In the genomic region with DNA sequence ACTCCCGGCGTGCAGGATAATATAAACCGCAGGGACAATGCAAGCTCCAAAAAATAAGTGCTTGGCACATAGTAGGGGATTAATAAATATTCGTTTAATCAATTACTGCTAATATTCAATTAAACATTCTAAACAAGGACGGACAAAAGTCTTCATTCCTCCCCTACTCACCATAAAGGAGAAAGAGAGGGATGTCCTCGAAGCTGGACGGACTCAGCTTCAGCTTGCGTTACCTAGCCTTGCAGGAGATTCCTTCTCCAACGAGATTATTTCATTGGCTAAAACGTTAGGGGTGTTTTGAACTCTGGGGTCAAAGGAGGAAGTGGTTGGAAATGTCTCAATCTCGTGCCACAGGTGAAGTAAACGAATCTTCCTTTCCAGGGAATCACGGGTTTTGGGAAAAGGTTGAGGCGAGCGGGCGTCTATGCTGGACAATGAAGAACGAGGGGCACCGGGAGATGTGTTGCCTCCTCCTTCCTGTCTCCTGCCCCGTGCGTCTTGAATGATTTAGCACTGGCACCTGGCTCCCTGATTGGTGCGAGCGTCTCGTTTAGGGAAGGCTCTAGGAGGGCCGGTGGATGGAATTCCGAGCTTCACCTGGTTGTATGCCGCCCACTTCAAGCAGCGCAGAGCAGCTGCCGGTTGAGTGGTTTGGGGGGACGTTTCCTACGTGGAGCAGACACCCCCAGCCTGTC, we compare ENCODE assay signal across 13 cellular contexts. TPM values are rescaled to one million over a fixed set of nuclear protein-coding genes. Genes with fewer than 3 reads are reported as not detected.
A peak's percentile ranks its signal among the peaks of the same experiment; 100 is the strongest.
DNase-seq lines count a peak whose midpoint lies in the region; ATAC-seq, FAIRE-seq and TF ChIP-seq lines count a peak whose summit lies in the region.
"Had no signal": no experiment of that assay in that cellular context is flagged by ENCODE, and none has a peak within 500 bp of the region (broad histone marks: within the 10 kb centered on the region; RNA-seq: fewer than 3 reads in every experiment).

No MANE protein-coding gene starts in this region.

- H2AFZ ChIP-seq in K562 (ENCODE audit: low read depth, low read length): no peak overlapping the region

- TF ChIP-seq CTCF in K562 (IDR thresholded peaks at IDR 0.05 in 2 of 3, conservative IDR thresholded peaks at IDR 0.05 in 1 of 3; ENCODE audit: insufficient read depth in 2 of 3, low read depth in 1 of 3, low read length in 3 of 3): no peak
- no peak for TF ChIP-seq CTCF in neural crest cell (conservative IDR thresholded peaks at IDR 0.05)
- no peak for TF ChIP-seq CTCF in osteocyte (IDR thresholded peaks at IDR 0.05)

- H3K9me1 ChIP-seq in K562 (ENCODE audit: control insufficient read depth, insufficient read depth, low read length): no peaks in the 10 kb centered on the region

- H3K9me3 ChIP-seq in K562 (replicated peaks; ENCODE audit: control insufficient read depth, insufficient read depth, low read depth, low read length): no peaks in the 10 kb centered on the region

- no peak for TF ChIP-seq RAD21 in K562 (CRISPR knock-in tag; conservative IDR thresholded peaks at IDR 0.05 in 1 of 2, IDR thresholded peaks at IDR 0.05 in 1 of 2)

- no peak for DNase-seq in T-helper 2 cell treated with Interferon-gamma antibody and Interleukin-4, amounts not matched to agents 5 μg/mL and 100 μg/mL, for 36 hours (ENCODE audit: low spot score)
- DNase-seq in T-helper 2 cell (no peak), NCI-H1105 treated with DMSO at 0.1 percent for 48 hours (lab: John Stamatoyannopoulos, UW) (peak; percentile 68), K562 (ENCODE audit: extremely low read depth in 1 of 4, low spot score in 3 of 4) (no peak), neural crest cell (ENCODE audit: low read depth, low spot score) (no peak), osteocyte (ENCODE audit: extremely low spot score, unreplicated experiment) (no peak), sciatic nerve (ENCODE audit: low spot score) (no peak)
- DNase-seq: occipital lobe, Right ventricle myocardium superior had no signal

- H3K4me1 ChIP-seq in K562 (replicated peaks in 1 of 2; ENCODE audit: control insufficient read depth in 2 of 2, insufficient read depth in 2 of 2, low read length in 2 of 2): peaks cover 6 to 38% of the 10 kb centered on the region in 2 experiments

- H3K4me2 ChIP-seq in K562 (ENCODE audit: insufficient read depth, low read length): no peak overlapping the region

- no peak overlapping the region for H3K9ac ChIP-seq in K562 (ENCODE audit: insufficient read depth in 1 of 2, low read depth in 2 of 2, low read length in 2 of 2)
- H3K9ac ChIP-seq: KMS-11 had no signal

- no TSS peak for BruUV-seq in K562 (replicated peaks; lab: Mats Ljungman, UMichigan)

- no peak for ATAC-seq in K562
- no peak for ATAC-seq in GM19452 (IDR thresholded peaks at IDR 0.05; ENCODE audit: unreplicated experiment)
- no peak for ATAC-seq in sciatic nerve

- POLR2A ChIA-PET in K562 (lab: Yijun Ruan, JAX): interaction anchor here (0.6 to 0.9 kb wide), 3 partner anchors 47 to 491 kb away, joined by 3 read pairs; no protein-coding TSS in a partner anchor

- H3K9me3 Mint-ChIP-seq in T-helper 2 cell treated with Interferon-gamma antibody and Interleukin-4, amounts not matched to agents 5 μg/mL and 100 μg/mL, for 36 hours: no peaks in the 10 kb centered on the region
- H3K9me3 Mint-ChIP-seq in neural crest cell (no peaks in the 10 kb centered on the region), osteocyte (ENCODE audit: unreplicated experiment) (no peaks in the 10 kb centered on the region)

- WGBS in K562 (ENCODE audit: insufficient coverage, low coverage, missing lambda C conversion rate): 52% methylated on average over 26 of the region's 30 CpGs

- intact Hi-C loops in K562 (cut with micrococcal nuclease) (loop anchor here (1.0 to 10.0 kb wide), 3 partner anchors 290 to 882 kb away; no protein-coding TSS in a partner anchor), sciatic nerve (cut with DNase I) (loop anchor here (10.0 kb wide), 1 partner anchor 420 kb away; no protein-coding TSS in a partner anchor)

- H3K27ac Mint-ChIP-seq in T-helper 2 cell treated with Interferon-gamma antibody and Interleukin-4, amounts not matched to agents 5 μg/mL and 100 μg/mL, for 36 hours: peak overlapping the region; percentile 43
- H3K27ac Mint-ChIP-seq in neural crest cell (ENCODE audit: unreplicated experiment) (no peak overlapping the region), osteocyte (ENCODE audit: unreplicated experiment) (no peak overlapping the region)

- H3K4me1 Mint-ChIP-seq in T-helper 2 cell treated with Interferon-gamma antibody and Interleukin-4, amounts not matched to agents 5 μg/mL and 100 μg/mL, for 36 hours (ENCODE audit: low read depth): peaks cover 31% of the 10 kb centered on the region
- peaks cover 43% of the 10 kb centered on the region for H3K4me1 Mint-ChIP-seq in neural crest cell
- H3K4me1 Mint-ChIP-seq in osteocyte (ENCODE audit: unreplicated experiment): peaks cover 36% of the 10 kb centered on the region

- H3K27me3 ChIP-seq in K562 (ENCODE audit: control insufficient read depth in 2 of 2, insufficient read depth in 2 of 2, low read length in 2 of 2): peaks cover 0 to 7% of the 10 kb centered on the region in 2 experiments; a peak in 1 of 5 replicates

- peak overlapping the region; percentile 71 for H3K4me3 Mint-ChIP-seq in T-helper 2 cell treated with Interferon-gamma antibody and Interleukin-4, amounts not matched to agents 5 μg/mL and 100 μg/mL, for 36 hours
- H3K4me3 Mint-ChIP-seq in neural crest cell: peak overlapping the region; percentile 50
- H3K4me3 Mint-ChIP-seq in osteocyte (ENCODE audit: unreplicated experiment): no peak overlapping the region

- TF ChIP-seq EP300 in K562 (IDR thresholded peaks at IDR 0.05; ENCODE audit: low read length): no peak

- no peaks in the 10 kb centered on the region for H4K20me1 ChIP-seq in K562 (replicated peaks; ENCODE audit: control insufficient read depth, insufficient read depth, low read length)

- H3K36me3 ChIP-seq in K562 (ENCODE audit: control insufficient read depth, insufficient read depth, low read length): no peaks in the 10 kb centered on the region

- FAIRE-seq in K562 (lab: Jason Lieb, UNC): no peak

- no peak for TF ChIP-seq POLR2A in K562 (conservative IDR thresholded peaks at IDR 0.05)

- no peaks in the 10 kb centered on the region; the same call in 2 of the 3 replicates for H3K79me2 ChIP-seq in K562 (ENCODE audit: control insufficient read depth, insufficient read depth, low read length)

- no peak overlapping the region for H3K4me3 ChIP-seq in K562

- H3K27ac ChIP-seq in K562 (ENCODE audit: extremely low read depth, low read depth, low read length): no peak overlapping the region
- H3K27ac ChIP-seq: foreskin keratinocyte, KMS-11 had no signal

- H3K27me3 Mint-ChIP-seq in T-helper 2 cell treated with Interferon-gamma antibody and Interleukin-4, amounts not matched to agents 5 μg/mL and 100 μg/mL, for 36 hours (ENCODE audit: low read depth): peaks cover 56% of the 10 kb centered on the region
- H3K27me3 Mint-ChIP-seq in neural crest cell (ENCODE audit: low read depth) (peaks cover 84% of the 10 kb centered on the region), osteocyte (ENCODE audit: unreplicated experiment) (peaks cover 78% of the 10 kb centered on the region)

- CTCF ChIA-PET in K562 (lab: Yijun Ruan, JAX; ENCODE audit: low intra/inter-chr PET ratio): interaction anchor here (0.5 to 4.8 kb wide), 16 partner anchors 78 to 991 kb away, joined by 3 to 41 read pairs (median 6); no protein-coding TSS in a partner anchor

- in situ Hi-C loops in K562 (cut with MboI): loop anchor here (5.0 to 25.0 kb wide), 3 partner anchors 450 to 877 kb away; no protein-coding TSS in a partner anchor

- no peaks in the 10 kb centered on the region for H3K36me3 Mint-ChIP-seq in T-helper 2 cell treated with Interferon-gamma antibody and Interleukin-4, amounts not matched to agents 5 μg/mL and 100 μg/mL, for 36 hours (ENCODE audit: low read depth)
- no peaks in the 10 kb centered on the region for H3K36me3 Mint-ChIP-seq in neural crest cell (ENCODE audit: low read depth)
- H3K36me3 Mint-ChIP-seq in osteocyte (ENCODE audit: unreplicated experiment): no peaks in the 10 kb centered on the region

RNA-seq across cellular contexts. Expression of a gene that starts 2.0 kb away (rescaled TPM):
- total RNA-seq in K562 (2011; cell fraction: chromatin; rRNA removed; ENCODE audit: low replicate concordance): 24.1 and 26.9 TPM in 2 replicates
- 7.4 and 9.5 TPM in 2 replicates for total RNA-seq in K562 (2011; cell fraction: nucleolus; rRNA removed)
- total RNA-seq in K562 (2011; cell fraction: nucleoplasm; rRNA removed): 8.8 and 21.6 TPM in 2 replicates
- 22.0 and 29.1 TPM in 2 replicates for total RNA-seq in K562 (2014; rRNA removed)
- total RNA-seq in K562 (2014; rRNA removed; fragmentation: Illumina TruSeq; extraction: Trizol): 10.9 and 11.7 TPM in 2 replicates
- total RNA-seq in K562 (2015; rRNA removed; fragmentation: Illumina TruSeq; extraction: Trizol): 16.8 and 17.6 TPM in 2 replicates
- 14.5 and 15.7 TPM in 2 replicates for total RNA-seq in K562 (2021)
- polyA plus RNA-seq in K562 (2011; rRNA removed): 11.7 and 26.2 TPM in 2 replicates
- polyA plus RNA-seq in K562 (2011; cell fraction: cytosol; rRNA removed): 10.0 and 35.0 TPM in 2 replicates
- polyA plus RNA-seq in K562 (2011; cell fraction: nucleus; rRNA removed): 30.8 and 75.5 TPM in 2 replicates
- polyA plus RNA-seq in K562 (2012): 26.2 and 30.3 TPM in 2 replicates
- 9.8 and 15.0 TPM in 2 replicates for polyA plus RNA-seq in K562 (2014; fragmentation: Illumina TruSeq; extraction: Trizol)
- 1 to 10 TPM; 2.7 to 3.9 TPM for polyA plus RNA-seq in K562 (2014; fragmentation: Nextera tagmentation; extraction: Ambion mirVana)
- polyA plus RNA-seq in K562 (2014; rRNA removed): 20.8 and 24.1 TPM in 2 replicates
- 5.3 and 14.2 TPM in 2 replicates for polyA minus RNA-seq in K562 (2011; rRNA and poly(A)+ RNA removed)
- 7.2 and 12.0 TPM in 2 replicates for polyA minus RNA-seq in K562 (2011; cell fraction: cytosol; rRNA and poly(A)+ RNA removed)
- 15.6 and 21.4 TPM in 2 replicates for polyA minus RNA-seq in K562 (2011; cell fraction: nucleus; rRNA and poly(A)+ RNA removed)
- 0.39 and 0.82 TPM in 2 replicates for total RNA-seq in neural crest cell
- total RNA-seq in osteocyte: not detected in 2 replicates
- 0.36 TPM for total RNA-seq in sciatic nerve
- total RNA-seq: Right ventricle myocardium superior had no signal

RNA-seq across cellular contexts. Expression of a gene that starts 44.5 kb away (rescaled TPM):
- not detected in 2 replicates for total RNA-seq in K562 (2011; cell fraction: chromatin; rRNA removed; ENCODE audit: low replicate concordance)
- total RNA-seq in K562 (2011; cell fraction: nucleolus; rRNA removed): not detected in 2 replicates
- not detected in 2 replicates for total RNA-seq in K562 (2011; cell fraction: nucleoplasm; rRNA removed)
- total RNA-seq in K562 (2014; rRNA removed): 1.1 and 1.2 TPM in 2 replicates
- total RNA-seq in K562 (2014; rRNA removed; fragmentation: Illumina TruSeq; extraction: Trizol): 1.2 and 2.4 TPM in 2 replicates
- total RNA-seq in K562 (2015; rRNA removed; fragmentation: Illumina TruSeq; extraction: Trizol): 1.2 and 1.6 TPM in 2 replicates
- total RNA-seq in K562 (2021): 1.2 and 1.3 TPM in 2 replicates
- polyA plus RNA-seq in K562 (2011; rRNA removed): 1.5 and 1.8 TPM in 2 replicates
- 0.12 TPM in 1 of 2 replicates, not detected in the other for polyA plus RNA-seq in K562 (2011; cell fraction: cytosol; rRNA removed)
- polyA plus RNA-seq in K562 (2011; cell fraction: nucleus; rRNA removed): 0.36 TPM in 1 of 2 replicates, not detected in the other
- polyA plus RNA-seq in K562 (2012): 3.3 and 13.0 TPM in 2 replicates
- 1.1 and 1.6 TPM in 2 replicates for polyA plus RNA-seq in K562 (2014; fragmentation: Illumina TruSeq; extraction: Trizol)
- 1 to 10 TPM in 1 of 2 experiments, under 1 TPM in 1; 0.85 to 1.0 TPM for polyA plus RNA-seq in K562 (2014; fragmentation: Nextera tagmentation; extraction: Ambion mirVana)
- polyA plus RNA-seq in K562 (2014; rRNA removed): 1.4 and 1.8 TPM in 2 replicates
- 0.66 and 0.70 TPM in 2 replicates for polyA minus RNA-seq in K562 (2011; rRNA and poly(A)+ RNA removed)
- polyA minus RNA-seq in K562 (2011; cell fraction: cytosol; rRNA and poly(A)+ RNA removed): not detected in 2 replicates
- 0.89 TPM in 1 of 2 replicates, not detected in the other for polyA minus RNA-seq in K562 (2011; cell fraction: nucleus; rRNA and poly(A)+ RNA removed)
- not detected in 2 replicates for total RNA-seq in neural crest cell
- not detected in 2 replicates for total RNA-seq in osteocyte
- total RNA-seq in sciatic nerve: 0.85 TPM
- total RNA-seq: occipital lobe, urinary bladder had no signal
